4 cellular contexts compared by ENCODE assay signal in genomic region chr16:74370338-74371135, GRCh38. TPM values are rescaled to one million over a fixed set of nuclear protein-coding genes. Genes with fewer than 3 reads are reported as not detected.
"Had no signal": no experiment of that assay in that cellular context is flagged by ENCODE, and none has a peak within 500 bp of the region (broad histone marks: within the 10 kb centered on the region; RNA-seq: fewer than 3 reads in every experiment).

No MANE protein-coding gene starts in this region.

RNA-seq across cellular contexts. Expression of gene NPIPB15, which starts 5.6 kb away (rescaled TPM):
- total RNA-seq: HT1080, PC-3, SK-MEL-5 had no signal
- polyA plus RNA-seq: SK-N-SH had no signal

RNA-seq across cellular contexts. Expression of gene CLEC18B, which starts 50.7 kb away (rescaled TPM):
- total RNA-seq: HT1080, SK-MEL-5 had no signal
